In the genomic region with DNA sequence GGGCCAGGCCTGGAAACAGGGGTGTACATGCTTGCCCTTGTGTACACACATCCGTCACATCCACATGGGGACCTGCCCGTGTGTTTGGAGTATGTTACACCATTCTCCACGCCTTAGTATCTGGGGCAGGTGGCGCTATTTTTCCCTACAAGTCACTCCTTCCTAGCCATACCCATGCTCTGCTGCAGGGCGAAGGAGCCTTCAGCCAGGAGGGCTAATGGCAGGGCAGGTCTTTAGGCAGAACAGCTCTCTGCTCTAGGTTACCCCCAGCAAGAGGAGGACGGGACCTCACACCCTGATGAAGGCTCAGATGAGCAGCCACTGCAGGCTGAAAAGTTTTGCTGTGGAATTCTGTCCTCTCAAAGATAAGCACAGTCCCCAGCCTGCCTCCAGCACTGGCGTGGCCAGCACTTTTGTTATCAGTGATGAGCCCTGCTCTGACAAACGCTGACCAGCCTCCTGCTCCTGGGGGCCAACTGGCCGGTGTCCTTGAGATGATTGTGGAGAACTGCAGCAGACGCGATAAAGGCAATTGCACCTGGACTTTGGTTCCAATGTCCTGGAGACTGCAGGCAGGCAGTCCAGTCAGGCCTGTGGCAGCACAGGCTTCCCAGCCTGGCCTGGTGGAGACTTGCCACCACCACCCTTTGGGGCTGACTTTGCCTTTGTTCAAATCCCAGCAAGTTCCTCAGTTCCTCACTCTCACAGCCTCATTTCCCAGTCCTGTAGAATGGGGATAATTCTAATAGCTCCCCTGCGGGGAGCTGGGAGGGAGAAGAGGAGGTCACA, we compare ENCODE assay signal across 11 cellular contexts. TPM values are rescaled to one million over a fixed set of nuclear protein-coding genes. Genes with fewer than 3 reads are reported as not detected.
A peak's percentile ranks its signal among the peaks of the same experiment; 100 is the strongest.
DNase-seq lines count a peak whose midpoint lies in the region; ATAC-seq and TF ChIP-seq lines count a peak whose summit lies in the region.
"Had no signal": no experiment of that assay in that cellular context is flagged by ENCODE, and none has a peak within 500 bp of the region (broad histone marks: within the 10 kb centered on the region; RNA-seq: fewer than 3 reads in every experiment).

No MANE protein-coding gene starts in this region.

- no peaks in the 10 kb centered on the region for H3K36me3 Mint-ChIP-seq in stimulated activated effector memory CD8-positive, alpha-beta T cell treated with anti-CD3 and anti-CD28 coated beads, Interleukin-12 subunit alpha, Interleukin-12 subunit beta, amount 100 ng/mL, for 72 hours
- H3K36me3 Mint-ChIP-seq in activated CD4-positive, alpha-beta memory T cell treated with anti-CD3 and anti-CD28 coated beads, Interleukin-2, amount 10 ng/mL, durations not matched to agents 7 days and 5 days (ENCODE audit: low read depth), result no peaks in the 10 kb centered on the region

- CTCF ChIA-PET in activated CD4-positive, alpha-beta memory T cell treated with anti-CD3 and anti-CD28 coated beads, Interleukin-2, amount 10 ng/mL, durations not matched to agents 7 days and 5 days (lab: Charles Lee), result no interaction called here

- H3K27me3 Mint-ChIP-seq in activated CD4-positive, alpha-beta memory T cell treated with anti-CD3 and anti-CD28 coated beads, Interleukin-2, amount 10 ng/mL, durations not matched to agents 7 days and 5 days, result peaks cover 21% of the 10 kb centered on the region

- DNase-seq in SHP77 treated with DMSO at 0.1 percent for 48 hours (lab: John Stamatoyannopoulos, UW) (peak; percentile 26), SHP77 (lab: John Stamatoyannopoulos, UW) (no peak), OCI-M1 (lab: John Stamatoyannopoulos, UW) (peak; percentile 82), fibroblast of villous mesenchyme (ENCODE audit: low read depth) (peak; percentile 13)
- DNase-seq in stimulated activated effector memory CD8-positive, alpha-beta T cell treated with anti-CD3 and anti-CD28 coated beads, Interleukin-12 subunit alpha, Interleukin-12 subunit beta, amount 100 ng/mL, for 72 hours (ENCODE audit: low spot score in 2 of 2), result no peak
- no peak for DNase-seq in activated CD4-positive, alpha-beta memory T cell treated with anti-CD3 and anti-CD28 coated beads, Interleukin-2, amount 10 ng/mL, durations not matched to agents 7 days and 5 days
- DNase-seq in activated CD4-positive, alpha-beta T cell treated with anti-CD3 and anti-CD28 coated beads for 1 hour, result no peak
- DNase-seq in activated effector memory CD4-positive, alpha-beta T cell treated with Interleukin-2 at 50 U/mL for 16 hours, result no peak
- DNase-seq: activated naive CD8-positive, alpha-beta T cell treated with anti-CD3 and anti-CD28 coated beads for 36 hours; T-helper 2 cell had no signal

- no peak overlapping the region for H3K4me3 ChIP-seq in fibroblast of villous mesenchyme (ENCODE audit: low read depth, low read length)
- H3K4me3 ChIP-seq: tibial artery had no signal

- peak; percentile 24 for ATAC-seq in stimulated activated effector memory CD8-positive, alpha-beta T cell treated with anti-CD3 and anti-CD28 coated beads, Interleukin-12 subunit alpha, Interleukin-12 subunit beta, amount 100 ng/mL, for 72 hours

- peak; percentile 18 for TF ChIP-seq CTCF in fibroblast of villous mesenchyme (IDR thresholded peaks at IDR 0.05; ENCODE audit: insufficient read depth, low read depth, low read length)

- POLR2A ChIA-PET in activated CD4-positive, alpha-beta memory T cell treated with anti-CD3 and anti-CD28 coated beads, Interleukin-2, amount 10 ng/mL, durations not matched to agents 7 days and 5 days (lab: Charles Lee), result no interaction called here

- no peak overlapping the region for H3K27ac Mint-ChIP-seq in stimulated activated effector memory CD8-positive, alpha-beta T cell treated with anti-CD3 and anti-CD28 coated beads, Interleukin-12 subunit alpha, Interleukin-12 subunit beta, amount 100 ng/mL, for 72 hours
- no peak overlapping the region for H3K27ac Mint-ChIP-seq in activated CD4-positive, alpha-beta memory T cell treated with anti-CD3 and anti-CD28 coated beads, Interleukin-2, amount 10 ng/mL, durations not matched to agents 7 days and 5 days
- H3K27ac Mint-ChIP-seq: activated naive CD8-positive, alpha-beta T cell treated with anti-CD3 and anti-CD28 coated beads for 36 hours had no signal

- no peaks in the 10 kb centered on the region for H3K4me1 Mint-ChIP-seq in stimulated activated effector memory CD8-positive, alpha-beta T cell treated with anti-CD3 and anti-CD28 coated beads, Interleukin-12 subunit alpha, Interleukin-12 subunit beta, amount 100 ng/mL, for 72 hours
- H3K4me1 Mint-ChIP-seq in activated CD4-positive, alpha-beta memory T cell treated with anti-CD3 and anti-CD28 coated beads, Interleukin-2, amount 10 ng/mL, durations not matched to agents 7 days and 5 days, result no peaks in the 10 kb centered on the region
- H3K4me1 Mint-ChIP-seq: activated naive CD8-positive, alpha-beta T cell treated with anti-CD3 and anti-CD28 coated beads for 36 hours had no signal

- no peak overlapping the region for H3K4me3 Mint-ChIP-seq in stimulated activated effector memory CD8-positive, alpha-beta T cell treated with anti-CD3 and anti-CD28 coated beads, Interleukin-12 subunit alpha, Interleukin-12 subunit beta, amount 100 ng/mL, for 72 hours
- no peak overlapping the region for H3K4me3 Mint-ChIP-seq in activated CD4-positive, alpha-beta memory T cell treated with anti-CD3 and anti-CD28 coated beads, Interleukin-2, amount 10 ng/mL, durations not matched to agents 7 days and 5 days
- H3K4me3 Mint-ChIP-seq: activated naive CD8-positive, alpha-beta T cell treated with anti-CD3 and anti-CD28 coated beads for 36 hours had no signal

- H3K9me3 Mint-ChIP-seq in stimulated activated effector memory CD8-positive, alpha-beta T cell treated with anti-CD3 and anti-CD28 coated beads, Interleukin-12 subunit alpha, Interleukin-12 subunit beta, amount 100 ng/mL, for 72 hours, result peaks cover under 1% of the 10 kb centered on the region
- no peaks in the 10 kb centered on the region for H3K9me3 Mint-ChIP-seq in activated CD4-positive, alpha-beta memory T cell treated with anti-CD3 and anti-CD28 coated beads, Interleukin-2, amount 10 ng/mL, durations not matched to agents 7 days and 5 days

RNA-seq across cellular contexts. Expression of a gene that starts 19.8 kb away (rescaled TPM):
- 1.3 and 1.7 TPM in 2 replicates for total RNA-seq in fibroblast of villous mesenchyme
- total RNA-seq in activated CD4-positive, alpha-beta memory T cell treated with anti-CD3 and anti-CD28 coated beads, Interleukin-2, amount 10 ng/mL, durations not matched to agents 7 days and 5 days, result 1 to 10 TPM; 1.7 to 1.8 TPM

RNA-seq across cellular contexts. Expression of a gene that starts 41.2 kb away (rescaled TPM):
- total RNA-seq in fibroblast of villous mesenchyme, result 4.7 and 5.2 TPM in 2 replicates
- total RNA-seq in activated CD4-positive, alpha-beta memory T cell treated with anti-CD3 and anti-CD28 coated beads, Interleukin-2, amount 10 ng/mL, durations not matched to agents 7 days and 5 days, result 1 to 10 TPM; 5.1 to 6.1 TPM

RNA-seq across cellular contexts. Expression of a gene that starts 46.1 kb away (rescaled TPM):
- total RNA-seq in fibroblast of villous mesenchyme, result 41.2 and 57.9 TPM in 2 replicates
- 10 to 100 TPM; 54.6 to 55.6 TPM for total RNA-seq in activated CD4-positive, alpha-beta memory T cell treated with anti-CD3 and anti-CD28 coated beads, Interleukin-2, amount 10 ng/mL, durations not matched to agents 7 days and 5 days

Comparison
In these comparisons a context has a peak if more than half of its experiments do, and no peak if none do; other contexts are left out.
1. DNase-seq: peak in SHP77 treated with DMSO at 0.1 percent for 48 hours (single experiment), OCI-M1 (single experiment) and fibroblast of villous mesenchyme (single experiment); none in SHP77 (0 of 2), stimulated activated effector memory CD8-positive, alpha-beta T cell treated with anti-CD3 and anti-CD28 coated beads, Interleukin-12 subunit alpha, Interleukin-12 subunit beta, amount 100 ng/mL, for 72 hours (0 of 2), activated CD4-positive, alpha-beta memory T cell treated with anti-CD3 and anti-CD28 coated beads, Interleukin-2, amount 10 ng/mL, durations not matched to agents 7 days and 5 days (single experiment), activated CD4-positive, alpha-beta T cell treated with anti-CD3 and anti-CD28 coated beads for 1 hour (single experiment) and activated effector memory CD4-positive, alpha-beta T cell treated with Interleukin-2 at 50 U/mL for 16 hours (single experiment).